8 cellular contexts compared by ENCODE assay signal in the genomic region with DNA sequence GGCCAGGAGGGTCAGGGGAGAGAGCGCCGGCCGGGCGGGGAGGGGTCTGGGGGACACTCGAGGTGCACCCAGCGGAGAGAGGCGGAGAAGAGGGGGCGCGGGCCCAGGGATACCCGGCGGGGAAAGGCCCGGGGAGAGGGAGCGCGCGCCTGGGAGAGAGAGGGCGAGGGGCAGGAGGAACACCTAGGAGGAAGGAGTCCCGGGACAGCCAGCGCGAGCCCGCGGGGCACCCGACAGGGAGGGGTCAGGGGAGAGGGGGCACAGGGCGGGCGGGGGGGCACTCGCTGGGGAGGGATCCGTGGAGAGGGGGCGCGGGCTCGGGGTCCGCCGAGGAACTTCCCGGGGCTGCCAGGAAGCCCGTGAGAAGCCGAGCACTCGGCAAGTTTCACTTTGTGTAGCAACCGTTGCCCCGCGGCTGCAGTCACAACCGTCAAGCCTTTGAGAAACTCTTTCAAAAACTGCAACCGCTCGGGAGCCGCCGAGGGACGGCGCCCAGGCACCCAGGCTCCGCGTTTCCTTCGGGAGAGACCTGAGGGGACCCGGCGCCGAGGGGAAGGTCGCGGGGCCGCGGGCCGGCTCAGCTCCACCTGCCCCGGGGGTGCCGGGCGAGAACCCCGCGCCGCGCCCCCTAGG. TPM values are rescaled to one million over a fixed set of nuclear protein-coding genes. Genes with fewer than 3 reads are reported as not detected.
DNase-seq lines count a peak whose midpoint lies in the region; ATAC-seq and TF ChIP-seq lines count a peak whose summit lies in the region.

No MANE protein-coding gene starts in this region.

- no peak for TF ChIP-seq CTCF in lower lobe of right lung (IDR thresholded peaks at IDR 0.05)

- H3K27ac ChIP-seq in duodenal mucosa (ENCODE audit: low read depth, low read length) = peak overlapping the region; percentile 93
- peak overlapping the region; percentile 97 for H3K27ac ChIP-seq in lower lobe of right lung

- intact Hi-C loops in lower lobe of right lung (cut with DNase I) = no loop called here

- peak; percentile 22 for DNase-seq in NCI-H2196 (lab: John Stamatoyannopoulos, UW; ENCODE audit: unreplicated experiment)
- DNase-seq in NCI-H2196 treated with DMSO at 0.1 percent for 48 hours (lab: John Stamatoyannopoulos, UW; ENCODE audit: unreplicated experiment) = no peak
- DNase-seq in NCI-H146 treated with DMSO at 0.1 percent for 48 hours (lab: John Stamatoyannopoulos, UW; ENCODE audit: unreplicated experiment) = peak; percentile 51
- peak; percentile 50 to 52 for DNase-seq in activated CD4-positive, alpha-beta T cell treated with anti-CD3 and anti-CD28 coated beads, Interleukin-2, amount 50 U/mL, for 24 hours (ENCODE audit: low read depth in 1 of 2, low spot score in 1 of 2)
- DNase-seq in lower lobe of right lung = peak; percentile 84
- DNase-seq in stimulated activated CD8-positive, alpha-beta memory T cell treated with anti-CD3 and anti-CD28 coated beads, Interleukin-12 subunit alpha, Interleukin-12 subunit beta, amount 100 ng/mL, for 1 hour (ENCODE audit: low read depth) = peak; percentile 41

- no peaks in the 10 kb centered on the region for H3K9me3 ChIP-seq in duodenal mucosa (ENCODE audit: control insufficient read depth in 1 of 2, low read length in 2 of 2)
- no peaks in the 10 kb centered on the region for H3K9me3 ChIP-seq in lower lobe of right lung

- peak; percentile 36 for ATAC-seq in HG02759 (IDR thresholded peaks at IDR 0.05; ENCODE audit: unreplicated experiment)
- peak; percentile 58 to 68 for ATAC-seq in lower lobe of right lung

- H3K9ac ChIP-seq in duodenal mucosa (ENCODE audit: low read depth in 1 of 2, low read length in 2 of 2) = peak overlapping the region; percentile 80 to 90

- H3K27me3 ChIP-seq in duodenal mucosa (ENCODE audit: control insufficient read depth in 1 of 2, insufficient read depth in 2 of 2, low read length in 2 of 2) = no peaks in the 10 kb centered on the region
- no peaks in the 10 kb centered on the region for H3K27me3 ChIP-seq in lower lobe of right lung (ENCODE audit: low read depth)

- H3K36me3 ChIP-seq in duodenal mucosa (ENCODE audit: control insufficient read depth in 1 of 2, insufficient read depth in 2 of 2, low read length in 2 of 2) (peaks cover 3 to 6% of the 10 kb centered on the region in 2 donors), lower lobe of right lung (no peaks in the 10 kb centered on the region)

- H3K4me3 ChIP-seq in duodenal mucosa (ENCODE audit: low read depth in 1 of 2, low read length in 2 of 2) (peak overlapping the region; percentile 65 to 91), lower lobe of right lung (peak overlapping the region; percentile 82)

- H3K4me1 ChIP-seq in duodenal mucosa (ENCODE audit: control insufficient read depth in 1 of 2, insufficient read depth in 2 of 2, low read length in 2 of 2) (peaks cover 24 to 26% of the 10 kb centered on the region in 2 donors), lower lobe of right lung (peaks cover 28% of the 10 kb centered on the region)

RNA-seq across cellular contexts. Expression of gene EZR, which starts 0.5 kb away (rescaled TPM):
- 254 TPM for total RNA-seq in lower lobe of right lung
